8 cellular contexts compared by ENCODE assay signal in the genomic region with DNA sequence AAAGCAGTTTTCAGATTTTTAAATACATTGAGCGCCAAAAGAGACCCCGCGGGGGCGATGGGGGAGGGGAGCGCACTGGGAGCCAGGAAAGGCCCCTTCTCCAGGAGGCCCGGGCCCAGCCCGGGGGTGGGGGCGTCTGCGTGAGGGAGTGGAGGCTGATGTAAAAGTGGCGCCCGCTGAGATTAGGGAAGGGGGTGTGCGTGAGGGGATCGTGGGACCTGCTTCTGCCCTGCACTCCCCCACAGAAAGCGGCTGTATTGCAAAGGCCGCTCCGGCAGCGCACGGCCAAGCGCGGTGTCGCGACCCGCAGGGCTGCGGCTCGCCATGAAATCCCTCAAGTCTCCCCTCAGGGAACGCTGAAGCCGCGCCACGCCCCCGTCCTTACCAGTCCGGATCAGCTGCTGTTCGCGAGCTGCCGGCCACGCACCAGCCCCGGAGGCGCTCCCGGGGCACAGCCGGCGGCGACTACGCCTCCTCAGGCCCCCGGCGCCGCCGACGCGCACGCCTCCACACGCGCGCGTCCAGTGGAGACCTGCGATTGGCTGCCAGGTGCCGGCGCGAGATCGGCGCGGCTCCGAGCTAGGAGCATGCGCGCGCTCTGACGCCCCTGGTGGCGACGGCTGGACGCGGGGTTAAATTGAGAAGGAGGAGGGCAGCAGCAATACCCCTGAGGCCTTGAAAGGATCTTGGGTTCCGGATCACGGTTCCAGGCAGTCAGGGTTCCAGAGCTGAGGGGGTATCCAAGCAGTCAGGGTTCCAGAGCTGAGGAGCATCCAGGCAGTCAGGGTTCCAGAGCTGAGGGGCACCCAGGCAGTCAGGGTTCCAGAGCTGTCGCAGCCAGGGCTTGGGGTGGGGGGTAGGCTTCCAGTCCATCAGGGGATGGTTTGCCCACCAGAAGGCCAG.
DNase-seq lines count a peak whose midpoint lies in the region; ATAC-seq lines count a peak whose summit lies in the region.

A gene with protein sequence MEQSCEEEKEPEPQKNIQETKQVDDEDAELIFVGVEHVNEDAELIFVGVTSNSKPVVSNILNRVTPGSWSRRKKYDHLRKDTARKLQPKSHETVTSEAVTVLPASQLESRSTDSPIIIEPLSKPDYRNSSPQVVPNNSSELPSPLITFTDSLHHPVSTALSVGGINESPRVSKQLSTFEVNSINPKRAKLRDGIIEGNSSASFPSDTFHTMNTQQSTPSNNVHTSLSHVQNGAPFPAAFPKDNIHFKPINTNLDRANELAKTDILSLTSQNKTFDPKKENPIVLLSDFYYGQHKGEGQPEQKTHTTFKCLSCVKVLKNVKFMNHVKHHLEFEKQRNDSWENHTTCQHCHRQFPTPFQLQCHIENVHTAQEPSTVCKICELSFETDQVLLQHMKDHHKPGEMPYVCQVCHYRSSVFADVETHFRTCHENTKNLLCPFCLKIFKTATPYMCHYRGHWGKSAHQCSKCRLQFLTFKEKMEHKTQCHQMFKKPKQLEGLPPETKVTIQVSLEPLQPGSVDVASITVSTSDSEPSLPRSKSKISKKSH (minus strand): TSS at position 469 of the 903 bp plus-strand sequence. CDS start 19,344 bp downstream, outside the sequence.

- no peaks in the 10 kb centered on the region for H3K36me3 ChIP-seq in muscle layer of colon (ENCODE audit: insufficient read depth, low read length)

- H3K27ac ChIP-seq in epithelial cell of prostate (no peak within 1 kb of the TSS), muscle layer of colon (ENCODE audit: low read depth, low read length) (peak within 1 kb of the TSS; percentile 75)

- H3K4me1 ChIP-seq in muscle layer of colon (ENCODE audit: insufficient read depth, low read length): no peaks in the 10 kb centered on the region

- H3K27me3 ChIP-seq in muscle layer of colon (ENCODE audit: control insufficient read depth in 1 of 2, insufficient read depth in 2 of 2, low read length in 2 of 2): no peaks in the 10 kb centered on the region

- peak; percentile 99 for ATAC-seq in GM19025 (IDR thresholded peaks at IDR 0.05; ENCODE audit: low read depth, unreplicated experiment)
- peak; percentile 96 for ATAC-seq in HG03432 (IDR thresholded peaks at IDR 0.05; ENCODE audit: unreplicated experiment)

- no peaks in the 10 kb centered on the region for H3K9me3 ChIP-seq in muscle layer of colon (ENCODE audit: low read length)

- DNase-seq in AG20443 (ENCODE audit: low spot score) (peak; percentile 86), NCI-H82 (lab: John Stamatoyannopoulos, UW) (peak; percentile 90), epithelial cell of prostate (ENCODE audit: low read depth, low spot score) (peak; percentile 18)
- peak; percentile 32 for DNase-seq in activated CD8-positive, alpha-beta memory T cell treated with anti-CD3 and anti-CD28 coated beads, Interleukin-2, amount 50 U/mL, for 1 hour (ENCODE audit: extremely low read depth)
- peak; percentile 60 to 70 for DNase-seq in stimulated activated CD8-positive, alpha-beta memory T cell treated with anti-CD3 and anti-CD28 coated beads, Interleukin-7, amount 100 ng/mL, for 1 hour (ENCODE audit: low read depth in 2 of 2)

- no peak within 1 kb of the TSS for H3K9ac ChIP-seq in muscle layer of colon (ENCODE audit: low read length)

- H3K4me3 ChIP-seq in muscle layer of colon (ENCODE audit: low read depth in 1 of 2, low read length in 2 of 2): peak within 1 kb of the TSS; percentile 54 to 68

Comparison
In these comparisons a context has a peak if more than half of its experiments do, and no peak if none do; other contexts are left out.
1. DNase-seq: peak in every context shown above with its lines; median percentile 90 in NCI-H82; 86 in AG20443; 65 in stimulated activated CD8-positive, alpha-beta memory T cell treated with anti-CD3 and anti-CD28 coated beads, Interleukin-7, amount 100 ng/mL, for 1 hour; 32 in activated CD8-positive, alpha-beta memory T cell treated with anti-CD3 and anti-CD28 coated beads, Interleukin-2, amount 50 U/mL, for 1 hour; 18 in epithelial cell of prostate.